8 cellular contexts compared by ENCODE assay signal in genomic region chr1:21669033-21669286, GRCh38. TPM values are rescaled to one million over a fixed set of nuclear protein-coding genes. Genes with fewer than 3 reads are reported as not detected.
DNase-seq lines count a peak whose midpoint lies in the region; ATAC-seq and TF ChIP-seq lines count a peak whose summit lies in the region.

No MANE protein-coding gene starts in this region.

- H3K4me3 Mint-ChIP-seq in Calu3 (ENCODE audit: low read depth, unreplicated experiment) (peak overlapping the region; percentile 56), T-helper 17 cell (peak overlapping the region; percentile 82), osteocyte (ENCODE audit: unreplicated experiment) (no peak overlapping the region)

- no TSS peak for BruUV-seq in Calu3 (replicated peaks; lab: Mats Ljungman, UMichigan)

- ATAC-seq in T-helper 17 cell (no peak), GM19452 (IDR thresholded peaks at IDR 0.05; ENCODE audit: unreplicated experiment) (no peak)

- no peak for DNase-seq in Calu3
- DNase-seq in T-helper 17 cell: no peak
- DNase-seq in fibroblast of villous mesenchyme (ENCODE audit: low read depth): no peak
- DNase-seq in prostate gland (ENCODE audit: low spot score): no peak
- no peak for DNase-seq in Kasumi-1 (lab: John Stamatoyannopoulos, UW)
- DNase-seq in SKM-1 treated with dmso at 0.1 percent for 144 hours (lab: John Stamatoyannopoulos, UW; ENCODE audit: unreplicated experiment): no peak
- no peak for DNase-seq in osteocyte (ENCODE audit: extremely low spot score, unreplicated experiment)

- no peak for TF ChIP-seq POLR2A in prostate gland (IDR thresholded peaks at IDR 0.05)

- peak overlapping the region; percentile 31 for H3K4me3 ChIP-seq in fibroblast of villous mesenchyme (ENCODE audit: low read depth, low read length)
- H3K4me3 ChIP-seq in prostate gland: peak overlapping the region; percentile 41 to 49

- CTCF ChIA-PET in Calu3 (lab: Charles Lee): no interaction called here

- H3K4me1 Mint-ChIP-seq in Calu3 (ENCODE audit: low read depth, unreplicated experiment): peaks cover 7% of the 10 kb centered on the region
- peaks cover 2% of the 10 kb centered on the region for H3K4me1 Mint-ChIP-seq in T-helper 17 cell
- H3K4me1 Mint-ChIP-seq in osteocyte (ENCODE audit: unreplicated experiment): peaks cover 37% of the 10 kb centered on the region

- no peaks in the 10 kb centered on the region for H3K9me3 ChIP-seq in T-helper 17 cell (ENCODE audit: control insufficient read depth, low read length, poor library complexity, severe bottlenecking)
- H3K9me3 ChIP-seq in prostate gland: no peaks in the 10 kb centered on the region

- no peaks in the 10 kb centered on the region for H3K27me3 ChIP-seq in prostate gland (replicated peaks; ENCODE audit: insufficient read depth)

- peak overlapping the region in 1 of 2 donors; percentile 37 for H3K27ac ChIP-seq in prostate gland

- H3K36me3 Mint-ChIP-seq in Calu3 (ENCODE audit: insufficient read depth, unreplicated experiment): peaks cover 17% of the 10 kb centered on the region
- H3K36me3 Mint-ChIP-seq in T-helper 17 cell (ENCODE audit: low read depth): no peaks in the 10 kb centered on the region
- no peaks in the 10 kb centered on the region for H3K36me3 Mint-ChIP-seq in osteocyte (ENCODE audit: unreplicated experiment)

- no peak overlapping the region for H3K27ac Mint-ChIP-seq in Calu3 (ENCODE audit: unreplicated experiment)
- H3K27ac Mint-ChIP-seq in T-helper 17 cell: no peak overlapping the region
- no peak overlapping the region for H3K27ac Mint-ChIP-seq in osteocyte (ENCODE audit: unreplicated experiment)

- no peaks in the 10 kb centered on the region for H3K27me3 Mint-ChIP-seq in Calu3 (ENCODE audit: unreplicated experiment)
- H3K27me3 Mint-ChIP-seq in T-helper 17 cell: peaks cover 29% of the 10 kb centered on the region
- H3K27me3 Mint-ChIP-seq in osteocyte (ENCODE audit: unreplicated experiment): peaks cover 13% of the 10 kb centered on the region

- no peaks in the 10 kb centered on the region for H3K36me3 ChIP-seq in prostate gland

- 1% methylated on average over 19 of the region's 25 CpGs for WGBS in prostate gland

- H3K4me1 ChIP-seq in prostate gland (replicated peaks): peaks cover 6% of the 10 kb centered on the region

- TF ChIP-seq CTCF in Calu3 (IDR thresholded peaks at IDR 0.05; ENCODE audit: unreplicated experiment) (no peak), fibroblast of villous mesenchyme (IDR thresholded peaks at IDR 0.05; ENCODE audit: insufficient read depth, low read depth, low read length) (no peak), prostate gland (IDR thresholded peaks at IDR 0.05) (no peak), osteocyte (IDR thresholded peaks at IDR 0.05) (no peak)

- no peaks in the 10 kb centered on the region for H3K9me3 Mint-ChIP-seq in Calu3 (ENCODE audit: low read depth, unreplicated experiment)
- no peaks in the 10 kb centered on the region for H3K9me3 Mint-ChIP-seq in osteocyte (ENCODE audit: unreplicated experiment)

- intact Hi-C loops in Calu3 (cut with micrococcal nuclease; ENCODE audit: unreplicated experiment): loop anchor here (5.0 kb wide), 1 partner anchor 227 kb away; the partner anchor contains the start of gene NBPF3
- intact Hi-C loops in prostate gland (cut with DNase I): loop anchor here (10.0 kb wide), 1 partner anchor 434 kb away; no protein-coding TSS in a partner anchor

RNA-seq across cellular contexts. Expression of gene RAP1GAP, which starts 0.2 kb away (rescaled TPM):
- total RNA-seq in Calu3 (2022) (23.8 and 26.8 TPM in 2 replicates), T-helper 17 cell (under 1 TPM; 0.07 to 0.42 TPM), fibroblast of villous mesenchyme (under 0.01 TPM in 1 of 2 replicates, not detected in the other), prostate gland (10 to 100 TPM; 22.9 to 36.1 TPM), osteocyte (3.5 and 3.8 TPM in 2 replicates)
